23 cellular contexts compared by ENCODE assay signal in the genomic region with DNA sequence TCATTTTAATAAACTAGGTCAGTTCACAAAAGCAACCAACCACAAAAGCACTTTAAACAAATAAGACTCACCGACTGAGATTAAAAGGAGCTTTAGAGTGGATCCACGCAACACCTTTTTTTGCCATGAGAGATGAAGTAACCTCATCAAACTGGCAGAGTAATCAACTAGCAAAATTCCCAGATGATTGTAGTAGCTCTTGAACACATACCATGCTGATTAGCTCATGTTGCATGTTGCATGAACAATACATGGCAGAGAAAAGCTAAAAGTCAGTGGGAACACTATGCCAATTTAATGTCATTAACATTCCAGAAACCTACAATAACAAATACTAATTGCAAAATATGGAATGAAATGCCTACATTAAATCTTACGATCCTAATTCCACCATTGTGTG. TPM values are rescaled to one million over a fixed set of nuclear protein-coding genes. Genes with fewer than 3 reads are reported as not detected.
DNase-seq lines count a peak whose midpoint lies in the region; ATAC-seq, FAIRE-seq and TF ChIP-seq lines count a peak whose summit lies in the region.
"Had no signal": no experiment of that assay in that cellular context is flagged by ENCODE, and none has a peak within 500 bp of the region (broad histone marks: within the 10 kb centered on the region; RNA-seq: fewer than 3 reads in every experiment).

No MANE protein-coding gene starts in this region.

- no peak overlapping the region for H3K4me2 ChIP-seq in PC-3 (ENCODE audit: low read length)

- H3K27ac ChIP-seq in foreskin keratinocyte (no peak overlapping the region), PC-3 (ENCODE audit: low read length) (no peak overlapping the region)
- H3K27ac ChIP-seq: esophagus squamous epithelium, stomach had no signal

- POLR2A ChIA-PET in PC-3 (lab: Charles Lee; ENCODE audit: unreplicated experiment), result no interaction called here

- no peak overlapping the region for H2AFZ ChIP-seq in PC-3 (ENCODE audit: low read length)

- FAIRE-seq in bronchial epithelial cell (lab: Jason Lieb, UNC), result no peak

- H4K20me1 ChIP-seq in PC-3 (ENCODE audit: low read length), result no peaks in the 10 kb centered on the region

- no peak overlapping the region for H3K9ac ChIP-seq in PC-3 (ENCODE audit: low read length)

- H3K36me3 ChIP-seq in bronchial epithelial cell (ENCODE audit: control insufficient read depth, insufficient read depth, low read length) (no peaks in the 10 kb centered on the region), PC-3 (ENCODE audit: low read depth, low read length) (no peaks in the 10 kb centered on the region)
- H3K36me3 ChIP-seq: stomach had no signal

- H3K4me3 ChIP-seq in bronchial epithelial cell (ENCODE audit: low read depth, low read length) (no peak overlapping the region), PC-3 (ENCODE audit: low read length) (no peak overlapping the region)
- H3K4me3 ChIP-seq: esophagus squamous epithelium, lung, stomach had no signal

- no TSS peak for BruUV-seq in PC-3 (replicated peaks; lab: Mats Ljungman, UMichigan)

- ATAC-seq in foreskin keratinocyte (no peak), PC-3 (no peak)

- H3K4me1 ChIP-seq in foreskin keratinocyte, result peaks cover 3% of the 10 kb centered on the region
- H3K4me1 ChIP-seq in PC-3 (ENCODE audit: insufficient read depth, low read length), result peaks cover 17% of the 10 kb centered on the region

- H3F3A ChIP-seq in PC-3 (ENCODE audit: low read length, unreplicated experiment), result no peaks in the 10 kb centered on the region

- intact Hi-C loops in posterior vena cava (cut with DNase I), result loop anchor here in 1 of 2 donors (10.0 kb wide), 1 partner anchor 52 kb away; no protein-coding TSS in a partner anchor
- intact Hi-C loops in PC-3 (cut with micrococcal nuclease), result no loop called here

- no peak for TF ChIP-seq CTCF in bronchial epithelial cell (IDR thresholded peaks at IDR 0.05; ENCODE audit: insufficient read depth, low read length, severe bottlenecking)
- TF ChIP-seq CTCF in foreskin keratinocyte (conservative IDR thresholded peaks at IDR 0.05), result no peak
- no peak for TF ChIP-seq CTCF in PC-3 (conservative IDR thresholded peaks at IDR 0.05; ENCODE audit: low read depth, low read length)

- H3K9me3 ChIP-seq in PC-3 (ENCODE audit: low read length), result no peaks in the 10 kb centered on the region
- H3K9me3 ChIP-seq: esophagus squamous epithelium, stomach had no signal

- CTCF ChIA-PET in PC-3 (lab: Charles Lee), result no interaction called here

- H3K27me3 ChIP-seq in bronchial epithelial cell (ENCODE audit: control insufficient read depth, insufficient read depth, low read length) (no peaks in the 10 kb centered on the region), foreskin keratinocyte (no peaks in the 10 kb centered on the region), PC-3 (ENCODE audit: low read length) (no peaks in the 10 kb centered on the region)
- H3K27me3 ChIP-seq: esophagus squamous epithelium, stomach had no signal

- DNase-seq in AG20443 (ENCODE audit: low spot score) (peak; percentile 30), HS-5 (ENCODE audit: low read depth) (peak; percentile 38), bronchial epithelial cell (ENCODE audit: low read depth) (peak; percentile 82), foreskin keratinocyte (peak; percentile 37 to 72), posterior vena cava (ENCODE audit: low spot score) (no peak), T-helper 2 cell (no peak), KG1 (lab: John Stamatoyannopoulos, UW) (no peak), PC-3 (no peak)
- DNase-seq: activated CD4-positive, alpha-beta T cell treated with anti-CD3 and anti-CD28 coated beads, Interleukin-2, amount 50 U/mL, for 1 hour; activated gamma-delta T cell; CD8-positive, alpha-beta memory T cell; effector CD8-positive, alpha-beta T cell; esophagus squamous epithelium; hypothalamus; islet precursor cell; NCI-H1417; NCI-H2107; NCI-H526 treated with DMSO at 0.1 percent for 48 hours; nucleus accumbens; retina; stimulated activated CD4-positive, alpha-beta T cell treated with anti-CD3 and anti-CD28 coated beads, Interleukin-4, amount 100 ng/mL, for 4 hours; stomach had no signal

- no peaks in the 10 kb centered on the region for H3K9me2 ChIP-seq in PC-3 (replicated peaks; ENCODE audit: low read length)

- peaks cover 40% of the 10 kb centered on the region for H3K79me2 ChIP-seq in PC-3 (ENCODE audit: low read length)

RNA-seq across cellular contexts. Expression of gene WARS2, which starts 4.1 kb away (rescaled TPM):
- 11.9 and 15.3 TPM in 2 replicates for total RNA-seq in bronchial epithelial cell
- 9.4 and 9.9 TPM in 2 replicates for total RNA-seq in foreskin keratinocyte
- 4.3 and 5.5 TPM in 2 replicates for polyA plus RNA-seq in foreskin keratinocyte
- total RNA-seq in posterior vena cava, result 10 to 100 TPM in 1 of 2 donors, 1 to 10 TPM in 1; 9.2 to 13.0 TPM
- total RNA-seq in PC-3 (2014; rRNA removed), result 16.8 and 18.1 TPM in 2 replicates

Comparison
In these comparisons a context has a peak if more than half of its experiments do, and no peak if none do; other contexts are left out.
1. DNase-seq: peak in AG20443 (single experiment), HS-5 (single experiment), bronchial epithelial cell (single experiment) and foreskin keratinocyte (2 of 2); none in posterior vena cava (single experiment), T-helper 2 cell (0 of 5), KG1 (single experiment) and PC-3 (single experiment).